ENCODE assay signal across 8 cellular contexts in genomic region chr18:67517224-67517765, GRCh38. TPM values are rescaled to one million over a fixed set of nuclear protein-coding genes. Genes with fewer than 3 reads are reported as not detected.
A peak's percentile ranks its signal among the peaks of the same experiment; 100 is the strongest.
DNase-seq lines count a peak whose midpoint lies in the region; ATAC-seq and TF ChIP-seq lines count a peak whose summit lies in the region.

No MANE protein-coding gene starts in this region.

- no peaks in the 10 kb centered on the region for H3K27me3 ChIP-seq in SJSA1 (replicated peaks)

- TF ChIP-seq CTCF in epithelial cell of proximal tubule (conservative IDR thresholded peaks at IDR 0.05; ENCODE audit: low read depth, low read length) (no peak), natural killer cell (IDR thresholded peaks at IDR 0.05) (no peak)

- DNase-seq in NCI-H526 (lab: John Stamatoyannopoulos, UW) (peak; percentile 31 to 69), NCI-H526 treated with DMSO at 0.1 percent for 48 hours (lab: John Stamatoyannopoulos, UW) (no peak), SJSA1 (ENCODE audit: low read depth in 1 of 2, low spot score in 2 of 2) (no peak), epithelial cell of proximal tubule (ENCODE audit: low read depth) (no peak), natural killer cell (no peak), middle frontal gyrus (ENCODE audit: extremely low spot score, low spot score) (no peak)
- no peak for DNase-seq in central memory CD4-positive, alpha-beta T cell

- no peaks in the 10 kb centered on the region for H3K9me3 Mint-ChIP-seq in natural killer cell

- H3K4me1 Mint-ChIP-seq in natural killer cell: peaks cover 20 to 31% of the 10 kb centered on the region in 2 donors

- ATAC-seq in natural killer cell: peak in 1 of 3 donors; percentile 0
- no peak for ATAC-seq in GM19023 (IDR thresholded peaks at IDR 0.05; ENCODE audit: unreplicated experiment)

- H3K27me3 Mint-ChIP-seq in natural killer cell (ENCODE audit: low read depth in 2 of 2): peaks cover 0 to 3% of the 10 kb centered on the region in 2 donors

- no peaks in the 10 kb centered on the region for H3K36me3 Mint-ChIP-seq in natural killer cell

- H3K9me3 ChIP-seq in SJSA1 (replicated peaks): no peaks in the 10 kb centered on the region

- H3K4me1 ChIP-seq in SJSA1 (replicated peaks): peaks cover 7% of the 10 kb centered on the region

- intact Hi-C loops in natural killer cell (cut with micrococcal nuclease): no loop called here

- H3K4me3 Mint-ChIP-seq in natural killer cell: peak overlapping the region; percentile 94

- peak overlapping the region; percentile 50 to 85 for H3K27ac Mint-ChIP-seq in natural killer cell

- peaks cover 4% of the 10 kb centered on the region for H3K36me3 ChIP-seq in SJSA1

- H3K4me3 ChIP-seq in SJSA1 (peak overlapping the region; percentile 84), epithelial cell of proximal tubule (ENCODE audit: low read depth, low read length) (peak overlapping the region; percentile 74)

- H3K27ac ChIP-seq in SJSA1: peak overlapping the region; percentile 7; the same call in 1 of the 2 replicates

RNA-seq across cellular contexts. Expression of gene DSEL, which starts 0.8 kb away (rescaled TPM):
- total RNA-seq in SJSA1 (2014; rRNA removed; shearing (Covaris generic)): 5.7 and 11.0 TPM in 2 replicates
- total RNA-seq in epithelial cell of proximal tubule (7.1 and 8.2 TPM in 2 replicates), natural killer cell (under 1 TPM; 0.11 to 0.38 (median 0.12) TPM)

Comparison
In these comparisons a context has a peak if more than half of its experiments do, and no peak if none do; other contexts are left out.
1. DNase-seq: peak in NCI-H526 (2 of 2); none in NCI-H526 treated with DMSO at 0.1 percent for 48 hours (single experiment), SJSA1 (0 of 2), epithelial cell of proximal tubule (single experiment), natural killer cell (single experiment), middle frontal gyrus (single experiment) and central memory CD4-positive, alpha-beta T cell (single experiment).